In genomic region chr3:187739561-187740445, GRCh38 we compare ENCODE assay signal across 1 cellular context.
TF ChIP-seq lines count a peak whose summit lies in the region.

No MANE protein-coding gene starts in this region.

TF ChIP-seq in K562, 482 proteins besides CTCF, POLR2A, EP300 and RAD21 (continued from another document and continues in another):
- peak; percentile 87 for TF ChIP-seq HMGN3 (IDR thresholded peaks at IDR 0.05; ENCODE audit: borderline replicate concordance, extremely low read depth, insufficient read length, low read depth, low read length)
- TF ChIP-seq EHMT2 (IDR thresholded peaks at IDR 0.05) = 0 out of 2 replicates have a peak, but pooled peaks have one; percentile 39
- TF ChIP-seq CC2D1A (IDR thresholded peaks at IDR 0.05) = no peak; the same call in 1 of the 2 replicates
- TF ChIP-seq KDM5B (IDR thresholded peaks at IDR 0.05; ENCODE audit: insufficient replicate concordance, low read depth, low read length) = no peak
- TF ChIP-seq ZNF174 (CRISPR knock-in tag; IDR thresholded peaks at IDR 0.05) = no peak
- no peak for TF ChIP-seq ZNF699 (CRISPR knock-in tag; IDR thresholded peaks at IDR 0.05; ENCODE audit: insufficient replicate concordance)
- peak; percentile 33; the same call in 1 of the 2 replicates for TF ChIP-seq CREB3L1 (IDR thresholded peaks at IDR 0.05; ENCODE audit: borderline replicate concordance, low read depth)
- no peak for TF ChIP-seq ZNF584 (CRISPR knock-in tag; IDR thresholded peaks at IDR 0.05; ENCODE audit: low read depth)
- TF ChIP-seq CXXC5 (CRISPR knock-in tag; IDR thresholded peaks at IDR 0.05) = peak; percentile 83
- peak; percentile 46 for TF ChIP-seq SMC3 (conservative IDR thresholded peaks at IDR 0.05; ENCODE audit: insufficient read depth, low read depth, low read length)
- peak; percentile 33; the same call in 1 of the 2 replicates for TF ChIP-seq TEAD4 (IDR thresholded peaks at IDR 0.05; ENCODE audit: low read length)
- TF ChIP-seq TEAD4 (CRISPR knock-in tag; IDR thresholded peaks at IDR 0.05; ENCODE audit: borderline replicate concordance) = no peak
- peak; percentile 79 for TF ChIP-seq NCOA6 (IDR thresholded peaks at IDR 0.05)
- TF ChIP-seq RUNX1 (IDR thresholded peaks at IDR 0.05; ENCODE audit: low read depth) = no peak
- no peak for TF ChIP-seq ZNF165 (CRISPR knock-in tag; IDR thresholded peaks at IDR 0.05; ENCODE audit: borderline replicate concordance)
- TF ChIP-seq CTBP1 (IDR thresholded peaks at IDR 0.05; ENCODE audit: borderline replicate concordance) = peak; percentile 55; the same call in 1 of the 2 replicates
- TF ChIP-seq XRCC5 (IDR thresholded peaks at IDR 0.05; ENCODE audit: low read depth, low read length) = peak; percentile 87; the same call in 1 of the 2 replicates
- peak in 1 of 3 experiments; percentile 55; a peak in 1 of 6 replicates for TF ChIP-seq ZBTB11 (CRISPR knock-in tag; IDR thresholded peaks at IDR 0.05)
- TF ChIP-seq ZNF609 (CRISPR knock-in tag; IDR thresholded peaks at IDR 0.05; ENCODE audit: borderline replicate concordance) = no peak
- no peak for TF ChIP-seq NR3C1 (CRISPR knock-in tag; IDR thresholded peaks at IDR 0.05)
- TF ChIP-seq SMAD3 (CRISPR knock-in tag; conservative IDR thresholded peaks at IDR 0.05) = 0 out of 2 replicates have a peak, but pooled peaks have one; percentile 60
- no peak for TF ChIP-seq ZNF586 (CRISPR knock-in tag; conservative IDR thresholded peaks at IDR 0.05)
- no peak for TF ChIP-seq ZNF316 (IDR thresholded peaks at IDR 0.05)
- TF ChIP-seq HINFP (tag; conservative IDR thresholded peaks at IDR 0.05; ENCODE audit: low read depth) = peak; percentile 77
- no peak for TF ChIP-seq MTA1 (IDR thresholded peaks at IDR 0.05; ENCODE audit: borderline replicate concordance)
- TF ChIP-seq ZNF778 (CRISPR knock-in tag; IDR thresholded peaks at IDR 0.05) = no peak
- TF ChIP-seq ZNF23 (CRISPR knock-in tag; IDR thresholded peaks at IDR 0.05) = no peak
- TF ChIP-seq RBM34 (IDR thresholded peaks at IDR 0.05; ENCODE audit: borderline replicate concordance, insufficient read depth, low read length) = no peak
- TF ChIP-seq ZNF57 (CRISPR knock-in tag; IDR thresholded peaks at IDR 0.05) = no peak
- peak; percentile 77 for TF ChIP-seq VEZF1 (CRISPR knock-in tag; IDR thresholded peaks at IDR 0.05)
- no peak for TF ChIP-seq ZNF785 (CRISPR knock-in tag; IDR thresholded peaks at IDR 0.05)
- no peak for TF ChIP-seq BCLAF1 (IDR thresholded peaks at IDR 0.05; ENCODE audit: borderline replicate concordance in 1 of 2, control insufficient read depth in 1 of 2, low read depth in 2 of 2, low read length in 1 of 2)
- TF ChIP-seq TCF3 (CRISPR knock-in tag; IDR thresholded peaks at IDR 0.05) = no peak
- peak in 1 of 2 experiments; percentile 66; a peak in 1 of 3 replicates for TF ChIP-seq CBX3 (IDR thresholded peaks at IDR 0.05; ENCODE audit: borderline replicate concordance in 1 of 2, low read length in 2 of 2)
- no peak for TF ChIP-seq TSC22D4 (tag; IDR thresholded peaks at IDR 0.05)
- TF ChIP-seq MEF2A (IDR thresholded peaks at IDR 0.05; ENCODE audit: control insufficient read depth, low read depth, low read length) = no peak
- no peak for TF ChIP-seq NELFE (IDR thresholded peaks at IDR 0.05; ENCODE audit: insufficient read depth, insufficient read length)
- peak; percentile 54 for TF ChIP-seq PHF20 (IDR thresholded peaks at IDR 0.05; ENCODE audit: partially characterized antibody)
- TF ChIP-seq KLF10 (CRISPR knock-in tag; IDR thresholded peaks at IDR 0.05) = no peak
- TF ChIP-seq CHD4 (IDR thresholded peaks at IDR 0.05; ENCODE audit: insufficient read depth, insufficient replicate concordance, low read depth, low read length, poor library complexity, severe bottlenecking) = no peak
- no peak for TF ChIP-seq RREB1 (CRISPR knock-in tag; IDR thresholded peaks at IDR 0.05)
